In genomic region chr16:86660623-86661022, GRCh38 we compare ENCODE assay signal across 33 cellular contexts.
"Had no signal": no experiment of that assay in that cellular context is flagged by ENCODE, and none has a peak within 500 bp of the region (broad histone marks: within the 10 kb centered on the region; RNA-seq: fewer than 3 reads in every experiment).

No MANE protein-coding gene starts in this region.

- H3K36me3 ChIP-seq: breast epithelium, Peyer's patch, SJCRH30 had no signal

- H3K4me3 ChIP-seq: body of pancreas, breast epithelium, Peyer's patch, SJCRH30, SK-N-MC had no signal

- H3K4me3 Mint-ChIP-seq: activated CD4-positive, alpha-beta T cell treated with anti-CD3 and anti-CD28 coated beads, Interleukin-2, amount 10 ng/mL, durations not matched to agents 24 days and 14 days; activated CD8-positive, alpha-beta T cell treated with anti-CD3 and anti-CD28 coated beads, Interleukin-2, amount 10 ng/mL, durations not matched to agents 7 days and 5 days; activated naive CD4-positive, alpha-beta T cell treated with anti-CD3 and anti-CD28 coated beads, Interleukin-2, amount 50 U/mL, for 24 hours; activated naive CD8-positive, alpha-beta T cell treated with anti-CD3 and anti-CD28 coated beads, Interleukin-2, amount 10 ng/mL, durations not matched to agents 7 days and 5 days; activated T-cell treated with anti-CD3 and anti-CD28 coated beads, Interleukin-2, amount 50 U/mL, for 24 hours had no signal

- ATAC-seq: activated CD8-positive, alpha-beta T cell treated with anti-CD3 and anti-CD28 coated beads, Interleukin-2, amount 10 ng/mL, durations not matched to agents 7 days and 5 days; body of pancreas; PC-3 had no signal

- H3K27me3 Mint-ChIP-seq: activated CD4-positive, alpha-beta T cell treated with anti-CD3 and anti-CD28 coated beads, Interleukin-2, amount 10 ng/mL, durations not matched to agents 24 days and 14 days had no signal

- H3K27me3 ChIP-seq: body of pancreas, Peyer's patch, SJCRH30 had no signal

- H3K27ac Mint-ChIP-seq: activated CD4-positive, alpha-beta T cell treated with anti-CD3 and anti-CD28 coated beads, Interleukin-2, amount 10 ng/mL, durations not matched to agents 24 days and 14 days; activated CD8-positive, alpha-beta T cell treated with anti-CD3 and anti-CD28 coated beads, Interleukin-2, amount 10 ng/mL, durations not matched to agents 7 days and 5 days; activated naive CD4-positive, alpha-beta T cell treated with anti-CD3 and anti-CD28 coated beads, Interleukin-2, amount 50 U/mL, for 24 hours; activated naive CD8-positive, alpha-beta T cell treated with anti-CD3 and anti-CD28 coated beads, Interleukin-2, amount 10 ng/mL, durations not matched to agents 7 days and 5 days; activated T-cell treated with anti-CD3 and anti-CD28 coated beads, Interleukin-2, amount 50 U/mL, for 24 hours; activated T-helper 2 cell treated with anti-CD3 and anti-CD28 coated beads, Interferon-gamma antibody, Interleukin-2, Interleukin-4, amounts not matched to agents 10 μg/mL and 5 μg/mL and 100 μg/mL, durations not matched to agents 14 hours and 24 hours and 36 hours had no signal

- H3K4me2 ChIP-seq: KMS-11 had no signal

- DNase-seq: activated CD4-positive, alpha-beta T cell treated with anti-CD3 and anti-CD28 coated beads, Interleukin-2, amount 10 ng/mL, durations not matched to agents 24 days and 14 days; activated CD4-positive, alpha-beta T cell treated with anti-CD3 and anti-CD28 coated beads, Interleukin-2, amount 50 U/mL, for 4 hours; activated CD8-positive, alpha-beta T cell treated with anti-CD3 and anti-CD28 coated beads, Interleukin-2, amount 10 ng/mL, durations not matched to agents 7 days and 5 days; activated gamma-delta T cell; activated naive CD4-positive, alpha-beta T cell treated with Interleukin-2 at 50 U/mL for 16 hours; activated naive CD8-positive, alpha-beta T cell treated with anti-CD3 and anti-CD28 coated beads, Interleukin-2, amount 10 ng/mL, durations not matched to agents 7 days and 5 days; activated T-cell treated with anti-CD3 and anti-CD28 coated beads, Interleukin-2, amount 50 U/mL, for 24 hours; amygdala; body of pancreas; caudate nucleus; cerebellar nuclear complex; NCI-H1092 treated with DMSO at 0.1 percent for 48 hours; NCI-H1417; NCI-H146; NCI-H187; NCI-H2029 treated with DMSO at 0.1 percent for 48 hours; NCI-H2107; NCI-H2171; NCI-H510A; NCI-H526; NCI-H748 treated with DMSO at 0.1 percent for 48 hours; NK-92 treated with Interleukin-12 subunit alpha and Interleukin-12 subunit beta, amount 100 ng/mL, for 24 hours; PC-3; Peyer's patch; SHP77; SJCRH30; T1000 had no signal

- H3K9me3 ChIP-seq: body of pancreas, breast epithelium, Peyer's patch, SJCRH30 had no signal

- H3K36me3 Mint-ChIP-seq: activated naive CD4-positive, alpha-beta T cell treated with anti-CD3 and anti-CD28 coated beads, Interleukin-2, amount 50 U/mL, for 24 hours had no signal

- H3K4me1 ChIP-seq: body of pancreas, breast epithelium had no signal

- H3K27ac ChIP-seq: body of pancreas, breast epithelium, KMS-11, Peyer's patch, SJCRH30, SK-N-MC had no signal

- FAIRE-seq: astrocyte had no signal
